ENCODE assay signal across 26 cellular contexts in the genomic region with DNA sequence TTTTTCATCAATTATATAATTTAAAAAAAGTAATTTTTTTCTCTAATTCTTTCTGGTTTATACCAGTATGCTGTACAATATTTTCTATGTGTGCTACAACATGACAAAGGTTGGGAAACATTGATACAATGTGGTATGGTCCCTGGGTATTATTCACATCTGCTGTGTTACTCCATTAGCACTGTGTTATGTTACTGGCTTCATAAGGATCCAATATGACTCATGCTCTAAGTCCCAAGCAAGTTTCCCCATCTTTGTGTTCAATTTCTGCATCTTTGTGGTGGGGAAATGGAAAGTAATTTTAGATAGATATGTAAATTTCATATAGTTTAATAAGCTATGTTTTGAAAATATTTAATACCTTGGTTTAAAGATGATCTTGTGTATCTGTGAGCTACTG. TPM values are rescaled to one million over a fixed set of nuclear protein-coding genes. Genes with fewer than 3 reads are reported as not detected.
DNase-seq lines count a peak whose midpoint lies in the region; ATAC-seq and TF ChIP-seq lines count a peak whose summit lies in the region.
"Had no signal": no experiment of that assay in that cellular context is flagged by ENCODE, and none has a peak within 500 bp of the region (broad histone marks: within the 10 kb centered on the region; RNA-seq: fewer than 3 reads in every experiment).

No MANE protein-coding gene starts in this region.

- ATAC-seq in activated naive CD8-positive, alpha-beta T cell treated with anti-CD3 and anti-CD28 coated beads, Interleukin-2, amount 50 U/mL, for 24 hours, result peak; percentile 54
- no peak for ATAC-seq in GM18505 (IDR thresholded peaks at IDR 0.05; ENCODE audit: unreplicated experiment)
- ATAC-seq: CD8-positive, alpha-beta T cell; HCT116; lower lobe of right lung had no signal

- peaks cover 22% of the 10 kb centered on the region for H3K36me3 Mint-ChIP-seq in activated naive CD8-positive, alpha-beta T cell treated with anti-CD3 and anti-CD28 coated beads, Interleukin-2, amount 50 U/mL, for 24 hours (ENCODE audit: low read depth)

- H3K27me3 ChIP-seq in MG63, result no peaks in the 10 kb centered on the region
- H3K27me3 ChIP-seq: gastrocnemius medialis, neutrophil, SJCRH30 had no signal

- H3K9me3 Mint-ChIP-seq in activated naive CD8-positive, alpha-beta T cell treated with anti-CD3 and anti-CD28 coated beads, Interleukin-2, amount 50 U/mL, for 24 hours, result no peaks in the 10 kb centered on the region
- H3K9me3 Mint-ChIP-seq: CD8-positive, alpha-beta T cell; effector memory CD8-positive, alpha-beta T cell had no signal

- H3K27me3 Mint-ChIP-seq in activated naive CD8-positive, alpha-beta T cell treated with anti-CD3 and anti-CD28 coated beads, Interleukin-2, amount 50 U/mL, for 24 hours, result no peaks in the 10 kb centered on the region
- H3K27me3 Mint-ChIP-seq: effector memory CD8-positive, alpha-beta T cell had no signal

- H3K9me3 ChIP-seq in MG63, result no peaks in the 10 kb centered on the region
- H3K9me3 ChIP-seq: gastrocnemius medialis, lower lobe of right lung, SJCRH30 had no signal

- DNase-seq in AG10803 (ENCODE audit: low read depth) (peak; percentile 72), HCEC 1CT (peak; percentile 63), fibroblast of peridontal ligament (ENCODE audit: extremely low read depth) (peak; percentile 59), MG63 (no peak), KG1 (lab: John Stamatoyannopoulos, UW) (no peak)
- no peak for DNase-seq in activated naive CD8-positive, alpha-beta T cell treated with anti-CD3 and anti-CD28 coated beads, Interleukin-2, amount 50 U/mL, for 24 hours
- DNase-seq in activated effector memory CD4-positive, alpha-beta T cell treated with anti-CD3 and anti-CD28 coated beads, Interleukin-2, amount 50 U/mL, for 16 hours, result no peak
- DNase-seq: activated CD4-positive, alpha-beta T cell treated with anti-CD3 and anti-CD28 coated beads, Interleukin-2, amount 50 U/mL, for 1 hour; activated CD8-positive, alpha-beta memory T cell treated with anti-CD3 and anti-CD28 coated beads, Interleukin-2, amount 50 U/mL, for 48 hours; activated gamma-delta T cell treated with Interleukin-2 at 50 U/mL for 16 hours; aorta; CD8-positive, alpha-beta T cell; DMS53; effector memory CD8-positive, alpha-beta T cell; gastrocnemius medialis; lower lobe of right lung; NCI-H748 treated with DMSO at 0.1 percent for 48 hours; OCI-M1; SJCRH30; stimulated activated CD4-positive, alpha-beta T cell treated with anti-CD3 and anti-CD28 coated beads, Interleukin-4, amount 100 ng/mL, for 24 hours; T-helper 1 cell; trophoblast cell had no signal

- TF ChIP-seq POLR2A in GM18505 (IDR thresholded peaks at IDR 0.05; ENCODE audit: borderline replicate concordance, extremely low read depth, insufficient read depth, insufficient read length), result no peak

- H3K4me3 ChIP-seq in AG10803 (ENCODE audit: low read length), result no peak overlapping the region
- no peak overlapping the region for H3K4me3 ChIP-seq in MG63
- H3K4me3 ChIP-seq: gastrocnemius medialis, lower lobe of right lung, SJCRH30, smooth muscle cell had no signal

- no peak for TF ChIP-seq CTCF in AG10803 (conservative IDR thresholded peaks at IDR 0.05; ENCODE audit: low read length)

- H3K36me3 ChIP-seq in MG63, result no peaks in the 10 kb centered on the region; the same call in 1 of the 2 replicates

- H3K4me3 Mint-ChIP-seq in activated naive CD8-positive, alpha-beta T cell treated with anti-CD3 and anti-CD28 coated beads, Interleukin-2, amount 50 U/mL, for 24 hours, result no peak overlapping the region
- H3K4me3 Mint-ChIP-seq: CD8-positive, alpha-beta T cell; effector memory CD8-positive, alpha-beta T cell had no signal

- H3K4me1 Mint-ChIP-seq in activated naive CD8-positive, alpha-beta T cell treated with anti-CD3 and anti-CD28 coated beads, Interleukin-2, amount 50 U/mL, for 24 hours, result peaks cover 21% of the 10 kb centered on the region

- no peak overlapping the region for H3K27ac Mint-ChIP-seq in activated naive CD8-positive, alpha-beta T cell treated with anti-CD3 and anti-CD28 coated beads, Interleukin-2, amount 50 U/mL, for 24 hours
- H3K27ac Mint-ChIP-seq: CD8-positive, alpha-beta T cell had no signal

RNA-seq across cellular contexts. Expression of a gene that starts 35.8 kb away (rescaled TPM):
- 4.2 and 11.5 TPM in 2 replicates for total RNA-seq in MG63 (2014; rRNA removed; shearing (Covaris generic); ENCODE audit: low replicate concordance)

Comparison
In these comparisons a context has a peak if more than half of its experiments do, and no peak if none do; other contexts are left out.
1. DNase-seq: peak in AG10803 (single experiment), HCEC 1CT (single experiment) and fibroblast of peridontal ligament (single experiment); none in activated naive CD8-positive, alpha-beta T cell treated with anti-CD3 and anti-CD28 coated beads, Interleukin-2, amount 50 U/mL, for 24 hours (single experiment), MG63 (single experiment), activated effector memory CD4-positive, alpha-beta T cell treated with anti-CD3 and anti-CD28 coated beads, Interleukin-2, amount 50 U/mL, for 16 hours (single experiment) and KG1 (single experiment).